ENCODE assay signal across 17 cellular contexts in the genomic region with DNA sequence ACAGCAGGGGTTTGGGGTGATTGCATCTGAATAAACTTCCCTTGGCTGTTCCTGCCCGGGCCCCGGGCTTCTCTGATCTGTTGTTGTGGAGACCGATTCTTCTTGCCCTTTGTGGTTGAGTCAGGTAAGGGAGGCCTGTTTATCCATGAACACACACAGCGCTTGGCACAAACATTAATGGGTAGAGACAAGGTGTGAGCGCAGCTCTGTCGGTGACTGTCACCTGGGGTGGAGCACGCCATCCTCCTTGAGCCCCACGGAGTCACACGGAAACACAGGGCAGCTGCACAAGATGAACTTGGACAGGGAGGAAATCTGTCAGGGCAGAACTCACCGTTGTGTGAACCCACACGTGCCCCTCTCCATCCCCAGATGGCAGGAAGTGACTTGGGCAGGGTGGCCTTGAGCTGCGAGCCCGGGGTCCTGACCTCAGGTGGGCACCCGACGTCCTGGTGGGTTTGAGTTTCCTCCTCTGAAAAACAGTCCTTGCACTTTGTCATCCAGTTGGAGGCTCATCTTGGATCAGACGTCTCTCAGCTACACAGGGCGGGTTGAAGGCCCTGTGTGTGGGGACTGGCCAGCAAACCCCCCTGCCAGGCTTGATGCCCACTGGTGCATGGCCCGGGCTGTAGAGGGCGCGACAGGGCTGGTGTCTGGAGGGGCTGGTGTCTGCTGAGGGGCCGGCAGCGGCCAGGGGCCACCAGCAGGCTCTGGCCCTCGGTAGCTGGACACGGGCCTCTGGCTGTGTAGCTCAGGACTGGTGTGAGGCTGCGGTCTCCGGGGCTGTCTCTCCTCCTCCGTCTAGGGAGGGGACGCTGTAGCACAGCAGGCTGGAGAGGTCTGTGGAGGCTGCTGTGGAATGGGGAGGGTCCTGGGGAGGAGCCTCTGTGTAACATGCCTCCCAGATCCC. TPM values are rescaled to one million over a fixed set of nuclear protein-coding genes. Genes with fewer than 3 reads are reported as not detected.
DNase-seq lines count a peak whose midpoint lies in the region; ATAC-seq and TF ChIP-seq lines count a peak whose summit lies in the region.
"Had no signal": no experiment of that assay in that cellular context is flagged by ENCODE, and none has a peak within 500 bp of the region (broad histone marks: within the 10 kb centered on the region; RNA-seq: fewer than 3 reads in every experiment).

No MANE protein-coding gene starts in this region.

- H3K27me3 ChIP-seq in neural progenitor cell (no peaks in the 10 kb centered on the region), suprapubic skin (peaks cover 18% of the 10 kb centered on the region)

- no peak for TF ChIP-seq EP300 in suprapubic skin (IDR thresholded peaks at IDR 0.05)

- ATAC-seq in left cardiac atrium (no peak), Right ventricle myocardium superior (ENCODE audit: poor library complexity) (no peak), GM21367 (IDR thresholded peaks at IDR 0.05; ENCODE audit: unreplicated experiment) (no peak)
- ATAC-seq: A549 had no signal

- H3K4me3 ChIP-seq in neural progenitor cell (no peak overlapping the region), suprapubic skin (no peak overlapping the region)
- H3K4me3 ChIP-seq: A549, SJSA1 had no signal

- TF ChIP-seq POLR2A in suprapubic skin (IDR thresholded peaks at IDR 0.05): no peak

- H3K27ac ChIP-seq in neural progenitor cell (no peak overlapping the region), suprapubic skin (no peak overlapping the region)
- H3K27ac ChIP-seq: C4-2B, SJSA1 had no signal

- H3K27ac Mint-ChIP-seq in chondrocyte (ENCODE audit: unreplicated experiment) (no peak overlapping the region), neural progenitor cell (no peak overlapping the region)

- peak overlapping the region; percentile 10 for H3K4me2 ChIP-seq in neural progenitor cell
- H3K4me2 ChIP-seq: A549 had no signal

- H3K9me3 Mint-ChIP-seq in chondrocyte (ENCODE audit: low read depth): no peaks in the 10 kb centered on the region
- no peaks in the 10 kb centered on the region for H3K9me3 Mint-ChIP-seq in neural progenitor cell

- H3K36me3 Mint-ChIP-seq in chondrocyte (ENCODE audit: low read depth): no peaks in the 10 kb centered on the region
- no peaks in the 10 kb centered on the region for H3K36me3 Mint-ChIP-seq in neural progenitor cell

- peaks cover 7% of the 10 kb centered on the region for H3K4me1 ChIP-seq in neural progenitor cell
- H3K4me1 ChIP-seq in suprapubic skin: no peaks in the 10 kb centered on the region
- H3K4me1 ChIP-seq: SJSA1 had no signal

- no peak overlapping the region for H2AFZ ChIP-seq in neural progenitor cell (replicated peaks)

- H4K20me1 ChIP-seq in neural progenitor cell (ENCODE audit: low read depth): no peaks in the 10 kb centered on the region

- peak; percentile 7 for DNase-seq in left cardiac atrium
- DNase-seq in Right ventricle myocardium superior: no peak
- DNase-seq in chondrocyte (ENCODE audit: low spot score): peak; percentile 74
- DNase-seq in neural progenitor cell (ENCODE audit: low spot score): no peak
- DNase-seq in suprapubic skin (ENCODE audit: low spot score in 2 of 2): peak; percentile 33 to 69
- DNase-seq in DMS79 (lab: John Stamatoyannopoulos, UW): no peak
- DNase-seq in midbrain (lab: John Stamatoyannopoulos, UW): no peak
- DNase-seq: DMS 273 treated with DMSO at 0.1 percent for 48 hours, GF-D8, NCI-H1417 treated with DMSO at 0.1 percent for 48 hours, NCI-H1930, NCI-H526 treated with DMSO at 0.1 percent for 48 hours had no signal

- no peaks in the 10 kb centered on the region for H3K9me3 ChIP-seq in neural progenitor cell (ENCODE audit: low read depth)
- H3K9me3 ChIP-seq in suprapubic skin: no peaks in the 10 kb centered on the region
- H3K9me3 ChIP-seq: A549, SJSA1 had no signal

- no peaks in the 10 kb centered on the region for H3K36me3 ChIP-seq in neural progenitor cell
- no peaks in the 10 kb centered on the region for H3K36me3 ChIP-seq in suprapubic skin
- H3K36me3 ChIP-seq: SJSA1 had no signal

- 85% methylated on average over 11 of the region's 28 CpGs for WGBS in suprapubic skin

- H3K27me3 Mint-ChIP-seq in chondrocyte (ENCODE audit: low read depth) (peaks cover 38% of the 10 kb centered on the region), neural progenitor cell (ENCODE audit: insufficient read depth, low read depth) (peaks cover 4% of the 10 kb centered on the region)

- intact Hi-C loops in left cardiac atrium (cut with DNase I): no loop called here
- intact Hi-C loops in Right ventricle myocardium superior (cut with DNase I): no loop called here

- H3F3A ChIP-seq in neural progenitor cell (ENCODE audit: low read depth): no peaks in the 10 kb centered on the region

- H3K4me1 Mint-ChIP-seq in chondrocyte (ENCODE audit: low read depth) (no peaks in the 10 kb centered on the region), neural progenitor cell (peaks cover 3% of the 10 kb centered on the region)

- TF ChIP-seq CTCF in chondrocyte (IDR thresholded peaks at IDR 0.05) (no peak), neural progenitor cell (IDR thresholded peaks at IDR 0.05) (no peak), suprapubic skin (IDR thresholded peaks at IDR 0.05) (no peak)

- no peak overlapping the region for H3K9ac ChIP-seq in neural progenitor cell

- no peaks in the 10 kb centered on the region for H3K79me2 ChIP-seq in neural progenitor cell (ENCODE audit: low read depth)

- H3K4me3 Mint-ChIP-seq in chondrocyte (ENCODE audit: unreplicated experiment) (no peak overlapping the region), neural progenitor cell (no peak overlapping the region)

RNA-seq across cellular contexts. Expression of gene SHH, which starts 24.2 kb away (rescaled TPM):
- total RNA-seq in left cardiac atrium: not detected
- not detected for total RNA-seq in Right ventricle myocardium superior
- total RNA-seq in chondrocyte: not detected in 3 replicates
- 0.03 TPM in 1 of 2 replicates, not detected in the other for total RNA-seq in neural progenitor cell (ENCODE audit: low replicate concordance)
- total RNA-seq in suprapubic skin: under 1 TPM in 2 of 4 donors, not detected in 2; 0.21 to 0.68 TPM
- total RNA-seq: HT1080, SJSA1 had no signal

Comparison
In these comparisons a context has a peak if more than half of its experiments do, and no peak if none do; other contexts are left out.
1. DNase-seq: peak in left cardiac atrium (single experiment), chondrocyte (single experiment) and suprapubic skin (2 of 2); none in Right ventricle myocardium superior (single experiment), neural progenitor cell (single experiment), DMS79 (single experiment) and midbrain (single experiment).